In the genomic region with DNA sequence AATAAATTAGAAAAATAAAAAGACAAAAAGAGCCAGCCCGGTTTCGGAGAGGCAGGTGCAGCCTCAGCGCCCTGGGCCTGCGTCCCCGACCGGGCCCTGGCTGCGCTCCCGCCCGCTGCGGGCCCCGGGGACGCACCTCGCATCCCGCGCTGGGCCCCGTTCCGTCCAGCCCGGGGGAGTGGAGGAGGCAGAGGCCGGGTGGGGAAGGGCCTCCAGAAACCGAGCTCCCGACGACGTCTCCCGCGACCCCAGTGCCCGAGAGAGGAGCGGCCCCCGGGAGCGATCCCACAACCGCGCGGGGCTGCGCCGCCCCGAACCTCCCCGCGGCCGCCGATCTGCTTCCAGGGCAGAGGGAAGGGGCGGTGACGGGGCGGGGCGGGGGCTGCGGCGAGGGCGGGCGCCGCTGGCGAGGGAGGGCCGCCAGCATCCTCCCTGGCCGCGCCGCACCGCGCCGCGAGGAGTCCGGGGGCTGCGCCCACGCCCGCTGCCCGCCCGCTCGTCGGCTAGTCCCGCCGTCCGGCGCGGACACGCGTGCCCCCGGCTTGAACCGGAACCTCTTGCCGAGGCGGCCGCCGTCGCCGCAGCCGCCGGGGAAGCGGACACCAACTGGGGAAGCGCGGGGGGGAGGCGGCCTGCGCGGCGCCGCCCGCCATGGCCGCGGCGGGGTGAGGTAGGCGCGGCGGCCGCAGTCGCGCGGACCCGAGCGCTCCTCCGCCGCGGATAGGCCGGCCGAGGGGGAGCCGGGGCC, we compare ENCODE assay signal across 8 cellular contexts. TPM values are rescaled to one million over a fixed set of nuclear protein-coding genes. Genes with fewer than 3 reads are reported as not detected.
DNase-seq lines count a peak whose midpoint lies in the region; ATAC-seq and TF ChIP-seq lines count a peak whose summit lies in the region.

TSS of gene CCNY (plus strand) at position 426 of the 748 bp plus-strand sequence. CDS start 545 bp downstream, outside the sequence.

- H3K4me3 ChIP-seq in ascending aorta (peak within 1 kb of the TSS; percentile 65 to 98), hepatocyte (peak within 1 kb of the TSS; percentile 98), aorta (ENCODE audit: low read length in 2 of 2) (peak within 1 kb of the TSS; percentile 97 to 100)

- intact Hi-C loops in ascending aorta (cut with DNase I) = loop anchor here (1.0 to 5.0 kb wide), 5 partner anchors 43 to 306 kb away; partner anchors contain the start of genes CREM and FZD8
- intact Hi-C loops in aorta (cut with DNase I) = loop anchor here in 1 of 2 donors (10.0 kb wide), 2 partner anchors 211 to 229 kb away; partner anchors contain the start of gene CREM

- peak within 1 kb of the TSS; percentile 90 for H2AFZ ChIP-seq in hepatocyte

- WGBS in hepatocyte (ENCODE audit: low lambda C conversion rate, missing lambda C conversion rate) = 1% methylated on average over 40 of the region's 109 CpGs
- 0% methylated on average over 67 to 109 of the region's 109 CpGs for WGBS in aorta, 2 donors

- DNase-seq in GDM1 (lab: John Stamatoyannopoulos, UW) (peak; percentile 74), Kasumi-1 (lab: John Stamatoyannopoulos, UW) (peak; percentile 62 to 74), T-helper 22 cell (ENCODE audit: low read depth) (peak; percentile 71), ascending aorta (ENCODE audit: low spot score in 2 of 2) (peak in 1 of 2 donors; percentile 83), hepatocyte (ENCODE audit: low spot score) (peak; percentile 88), retina (peak; percentile 82), aorta (peak; percentile 87 to 96)

- ATAC-seq in GM21825 (IDR thresholded peaks at IDR 0.05; ENCODE audit: unreplicated experiment) = peak; percentile 60
- peak; percentile 93 for ATAC-seq in aorta (ENCODE audit: low FRiP score)

- H3K36me3 ChIP-seq in ascending aorta = peaks cover 0 to 5% of the 10 kb centered on the region in 2 donors
- no peaks in the 10 kb centered on the region for H3K36me3 ChIP-seq in hepatocyte (replicated peaks; ENCODE audit: insufficient read depth, low read depth)
- H3K36me3 ChIP-seq in aorta (ENCODE audit: control insufficient read depth in 1 of 2, insufficient read depth in 2 of 2, low read length in 1 of 2) = no peaks in the 10 kb centered on the region

- no peaks in the 10 kb centered on the region for H3K9me3 ChIP-seq in ascending aorta
- H3K9me3 ChIP-seq in hepatocyte (ENCODE audit: low read depth) = no peaks in the 10 kb centered on the region
- H3K9me3 ChIP-seq in aorta (ENCODE audit: control insufficient read depth, low read length) = no peaks in the 10 kb centered on the region

- H3K9me2 ChIP-seq in hepatocyte (replicated peaks; ENCODE audit: insufficient read depth) = no peaks in the 10 kb centered on the region

- peak in 1 of 3 experiments; percentile 16 for TF ChIP-seq CTCF in ascending aorta (IDR thresholded peaks at IDR 0.05)
- TF ChIP-seq CTCF in hepatocyte (IDR thresholded peaks at IDR 0.05; ENCODE audit: poor library complexity) = no peak

- H3K4me2 ChIP-seq in hepatocyte = peak within 1 kb of the TSS; percentile 98

- H3K4me1 ChIP-seq in ascending aorta (peaks cover 3 to 35% of the 10 kb centered on the region in 2 donors), hepatocyte (ENCODE audit: insufficient read depth) (peaks cover 49% of the 10 kb centered on the region), aorta (ENCODE audit: control insufficient read depth in 1 of 2, insufficient read depth in 2 of 2, low read length in 2 of 2) (peaks cover 0 to 16% of the 10 kb centered on the region in 2 donors)

- peaks cover 43% of the 10 kb centered on the region for H4K20me1 ChIP-seq in hepatocyte (ENCODE audit: insufficient read depth, poor library complexity, severe bottlenecking)

- peak within 1 kb of the TSS; percentile 70 to 80 for H3K27ac ChIP-seq in ascending aorta
- peak within 1 kb of the TSS; percentile 95 for H3K27ac ChIP-seq in hepatocyte
- H3K27ac ChIP-seq in aorta (ENCODE audit: low read depth in 1 of 2, low read length in 2 of 2) = peak within 1 kb of the TSS; percentile 30 to 67

- H3K27me3 ChIP-seq in ascending aorta (no peaks in the 10 kb centered on the region), hepatocyte (no peaks in the 10 kb centered on the region), aorta (ENCODE audit: control insufficient read depth in 1 of 2, insufficient read depth in 2 of 2, low read length in 1 of 2) (no peaks in the 10 kb centered on the region)

- peaks cover 76% of the 10 kb centered on the region for H3K79me2 ChIP-seq in hepatocyte

RNA-seq across cellular contexts. Expression of gene CCNY, which starts in this region (rescaled TPM):
- 37.5 TPM for total RNA-seq in ascending aorta
- 51.1 and 51.5 TPM in 2 replicates for total RNA-seq in hepatocyte
- 51.3 and 55.8 TPM in 2 replicates for polyA plus RNA-seq in hepatocyte
- 10 to 100 TPM; 71.9 to 95.9 TPM for total RNA-seq in aorta
- 10 to 100 TPM; 25.5 to 36.8 TPM for polyA plus RNA-seq in aorta
